14 cellular contexts compared by ENCODE assay signal in genomic region chr3:180409170-180409569, GRCh38.
DNase-seq lines count a peak whose midpoint lies in the region; ATAC-seq and TF ChIP-seq lines count a peak whose summit lies in the region.
"Had no signal": no experiment of that assay in that cellular context is flagged by ENCODE, and none has a peak within 500 bp of the region (broad histone marks: within the 10 kb centered on the region; RNA-seq: fewer than 3 reads in every experiment).

No MANE protein-coding gene starts in this region.

- H3K4me1 Mint-ChIP-seq in naive thymus-derived CD8-positive, alpha-beta T cell = no peaks in the 10 kb centered on the region
- H3K4me1 Mint-ChIP-seq in activated CD4-positive, alpha-beta T cell treated with anti-CD3 and anti-CD28 coated beads for 36 hours = no peaks in the 10 kb centered on the region

- no peaks in the 10 kb centered on the region for H3K36me3 ChIP-seq in ACC112 (ENCODE audit: insufficient read depth, low read length)

- no peaks in the 10 kb centered on the region for H3K27me3 ChIP-seq in ACC112 (ENCODE audit: insufficient read depth, low read length)

- H3K79me2 ChIP-seq in ACC112 (ENCODE audit: control insufficient read depth, insufficient read depth, low read length, unreplicated experiment) = no peaks in the 10 kb centered on the region

- ATAC-seq in SK-N-SH treated with all-trans-retinoic acid at 6 μM for 48 hours = 0 out of 3 replicates have a peak, but pooled peaks have one; percentile 26
- ATAC-seq in naive thymus-derived CD8-positive, alpha-beta T cell = no peak
- ATAC-seq in activated CD4-positive, alpha-beta T cell treated with anti-CD3 and anti-CD28 coated beads for 36 hours = no peak

- H3K4me3 Mint-ChIP-seq in naive thymus-derived CD8-positive, alpha-beta T cell = no peak overlapping the region
- no peak overlapping the region for H3K4me3 Mint-ChIP-seq in activated CD4-positive, alpha-beta T cell treated with anti-CD3 and anti-CD28 coated beads for 36 hours

- intact Hi-C loops in activated CD4-positive, alpha-beta T cell treated with anti-CD3 and anti-CD28 coated beads for 36 hours (cut with DNase I, micrococcal nuclease) = no loop called here

- DNase-seq in HS-5 (ENCODE audit: low read depth) = peak; percentile 34
- no peak for DNase-seq in epithelial cell of prostate (ENCODE audit: low read depth, low spot score)
- DNase-seq in naive thymus-derived CD8-positive, alpha-beta T cell = no peak
- DNase-seq in ureter (ENCODE audit: low spot score) = no peak
- DNase-seq in stimulated activated CD8-positive, alpha-beta memory T cell treated with anti-CD3 and anti-CD28 coated beads, Interleukin-4, amount 100 ng/mL, for 48 hours = no peak
- DNase-seq in activated CD4-positive, alpha-beta T cell treated with anti-CD3 and anti-CD28 coated beads for 36 hours = no peak
- DNase-seq: Caco-2, DMS53, Kasumi-1, NCI-H2171 treated with DMSO at 0.1 percent for 48 hours, NCI-H82 had no signal

- H3K9me3 Mint-ChIP-seq in naive thymus-derived CD8-positive, alpha-beta T cell = peaks cover 0 to 13% (median 2%) of the 10 kb centered on the region in 9 donors
- H3K9me3 Mint-ChIP-seq in activated CD4-positive, alpha-beta T cell treated with anti-CD3 and anti-CD28 coated beads for 36 hours (ENCODE audit: low read depth) = no peaks in the 10 kb centered on the region

- H3K36me3 Mint-ChIP-seq in naive thymus-derived CD8-positive, alpha-beta T cell = no peaks in the 10 kb centered on the region
- no peaks in the 10 kb centered on the region for H3K36me3 Mint-ChIP-seq in activated CD4-positive, alpha-beta T cell treated with anti-CD3 and anti-CD28 coated beads for 36 hours (ENCODE audit: low read depth)

- CTCF ChIA-PET in activated CD4-positive, alpha-beta T cell treated with anti-CD3 and anti-CD28 coated beads for 36 hours (lab: Charles Lee) = interaction anchor here (0.9 kb wide), 1 partner anchor 17 kb away, joined by 3 read pairs; no protein-coding TSS in a partner anchor

- H3K27ac ChIP-seq in ACC112 (ENCODE audit: low read depth, low read length) = peak overlapping the region; percentile 80
- H3K27ac ChIP-seq in epithelial cell of prostate = peak overlapping the region; percentile 89
- H3K27ac ChIP-seq: SK-N-MC had no signal

- peak overlapping the region; percentile 49; the same call in 1 of the 2 replicates for H3K4me3 ChIP-seq in ACC112 (ENCODE audit: low read depth, low read length)
- H3K4me3 ChIP-seq: SK-N-MC had no signal

- POLR2A ChIA-PET in naive thymus-derived CD8-positive, alpha-beta T cell (lab: Charles Lee) = no interaction called here
- POLR2A ChIA-PET in activated CD4-positive, alpha-beta T cell treated with anti-CD3 and anti-CD28 coated beads for 36 hours (lab: Charles Lee) = no interaction called here

- H3K27ac Mint-ChIP-seq in naive thymus-derived CD8-positive, alpha-beta T cell = no peak overlapping the region
- H3K27ac Mint-ChIP-seq in activated CD4-positive, alpha-beta T cell treated with anti-CD3 and anti-CD28 coated beads for 36 hours = no peak overlapping the region

- no peak overlapping the region for H2AFZ ChIP-seq in ACC112 (ENCODE audit: low read length, unreplicated experiment)

- H3K4me1 ChIP-seq in ACC112 (ENCODE audit: control insufficient read depth, insufficient read depth, low read length, unreplicated experiment) = peaks cover 26% of the 10 kb centered on the region
- H3K4me1 ChIP-seq: Caco-2 had no signal

- peaks cover 0 to 5% (median 0%) of the 10 kb centered on the region in 5 donors for H3K27me3 Mint-ChIP-seq in naive thymus-derived CD8-positive, alpha-beta T cell
- no peaks in the 10 kb centered on the region for H3K27me3 Mint-ChIP-seq in activated CD4-positive, alpha-beta T cell treated with anti-CD3 and anti-CD28 coated beads for 36 hours

TF ChIP-seq in SK-N-SH treated with all-trans-retinoic acid at 6 μM for 48 hours, 23 proteins besides CTCF, POLR2A, EP300 and RAD21:
- no peak for TF ChIP-seq ZNF70 (CRISPR knock-in tag; IDR thresholded peaks at IDR 0.05)
- no peak for TF ChIP-seq ARNTL (CRISPR knock-in tag; IDR thresholded peaks at IDR 0.05; ENCODE audit: borderline replicate concordance, low read depth)
- TF ChIP-seq ZFP30 (CRISPR knock-in tag; IDR thresholded peaks at IDR 0.05) = no peak
- no peak for TF ChIP-seq ZNF565 (CRISPR knock-in tag; conservative IDR thresholded peaks at IDR 0.05; ENCODE audit: low read depth)
- TF ChIP-seq ZNF8 (CRISPR knock-in tag; IDR thresholded peaks at IDR 0.05) = no peak
- no peak for TF ChIP-seq ISL1 (CRISPR knock-in tag; IDR thresholded peaks at IDR 0.05)
- no peak for TF ChIP-seq ZFP3 (CRISPR knock-in tag; IDR thresholded peaks at IDR 0.05)
